In genomic region chr16:80055831-80056230, GRCh38 we compare ENCODE assay signal across 19 cellular contexts.
DNase-seq lines count a peak whose midpoint lies in the region; ATAC-seq and TF ChIP-seq lines count a peak whose summit lies in the region.
"Had no signal": no experiment of that assay in that cellular context is flagged by ENCODE, and none has a peak within 500 bp of the region (broad histone marks: within the 10 kb centered on the region; RNA-seq: fewer than 3 reads in every experiment).

No MANE protein-coding gene starts in this region.

- no peak overlapping the region for H3K14ac ChIP-seq in neuronal stem cell (ENCODE audit: low read length)

- no peak overlapping the region for H3K9ac ChIP-seq in mammary epithelial cell (ENCODE audit: insufficient read depth, low read length)
- no peak overlapping the region for H3K9ac ChIP-seq in neuronal stem cell (ENCODE audit: low read depth, low read length, poor library complexity)
- no peak overlapping the region for H3K9ac ChIP-seq in smooth muscle cell (ENCODE audit: low read depth)

- H3K27ac Mint-ChIP-seq in mesothelial cell of epicardium = no peak overlapping the region
- H3K27ac Mint-ChIP-seq: CD4-positive, alpha-beta T cell; H9; IgD-negative memory B cell had no signal

- DNase-seq in breast epithelium (ENCODE audit: low spot score in 2 of 2) = no peak
- no peak for DNase-seq in mammary epithelial cell
- no peak for DNase-seq in neuronal stem cell (ENCODE audit: low spot score)
- DNase-seq in smooth muscle cell (lab: John Stamatoyannopoulos, UW; ENCODE audit: unreplicated experiment) = no peak
- DNase-seq in NCI-H1436 (lab: John Stamatoyannopoulos, UW) = no peak
- DNase-seq in mesothelial cell of epicardium (ENCODE audit: low spot score in 2 of 2, unreplicated experiment in 2 of 2) = no peak
- DNase-seq: AML-193; Caco-2; CD4-positive, alpha-beta T cell; DMS153; DMS79; GDM1; H9 had no signal

- no peak overlapping the region for H2BK5ac ChIP-seq in neuronal stem cell (ENCODE audit: low read length)

- no peaks in the 10 kb centered on the region for H3K9me3 Mint-ChIP-seq in mesothelial cell of epicardium
- H3K9me3 Mint-ChIP-seq: CD4-positive, alpha-beta T cell; H9; IgD-negative memory B cell had no signal

- no peaks in the 10 kb centered on the region for H3K4me1 ChIP-seq in breast epithelium
- H3K4me1 ChIP-seq in mammary epithelial cell (ENCODE audit: insufficient read depth, low read length) = peaks cover 6% of the 10 kb centered on the region
- no peaks in the 10 kb centered on the region for H3K4me1 ChIP-seq in neuronal stem cell (ENCODE audit: control insufficient read depth in 2 of 2, insufficient read depth in 1 of 2, low read depth in 1 of 2, low read length in 2 of 2)
- H3K4me1 ChIP-seq in smooth muscle cell (ENCODE audit: low read depth) = peaks cover 5% of the 10 kb centered on the region
- H3K4me1 ChIP-seq: A549, Caco-2 had no signal

- CTCF ChIA-PET in mammary epithelial cell (lab: Charles Lee; ENCODE audit: low non-redundant PET) = no interaction called here

- H3K36me3 ChIP-seq in breast epithelium (no peaks in the 10 kb centered on the region), mammary epithelial cell (ENCODE audit: insufficient read depth, low read length) (no peaks in the 10 kb centered on the region), neuronal stem cell (replicated peaks in 1 of 2; ENCODE audit: control insufficient read depth in 2 of 2, insufficient read depth in 2 of 2, low read length in 2 of 2) (no peaks in the 10 kb centered on the region), smooth muscle cell (ENCODE audit: low read depth) (no peaks in the 10 kb centered on the region)

- H2AK5ac ChIP-seq in neuronal stem cell (ENCODE audit: low read depth, low read length) = no peak overlapping the region

- no TSS peak for BruUV-seq in mammary epithelial cell (replicated peaks; lab: Mats Ljungman, UMichigan)

- H3K27me3 ChIP-seq in breast epithelium = no peaks in the 10 kb centered on the region
- H3K27me3 ChIP-seq in mammary epithelial cell (ENCODE audit: insufficient read depth, low read length) = no peaks in the 10 kb centered on the region
- peaks cover 0 to 2% (median 0%) of the 10 kb centered on the region in 3 experiments for H3K27me3 ChIP-seq in neuronal stem cell (ENCODE audit: control insufficient read depth in 3 of 3, insufficient read depth in 3 of 3, low read depth in 1 of 3, low read length in 3 of 3)
- no peaks in the 10 kb centered on the region for H3K27me3 ChIP-seq in smooth muscle cell (ENCODE audit: low read depth)

- H2AFZ ChIP-seq in mammary epithelial cell (ENCODE audit: low read depth, low read length) (no peak overlapping the region), neuronal stem cell (ENCODE audit: low read length) (no peak overlapping the region), smooth muscle cell (ENCODE audit: low read depth) (peak overlapping the region; percentile 30)

- H3K23ac ChIP-seq in neuronal stem cell (ENCODE audit: low read depth, low read length, poor library complexity) = no peak overlapping the region

- peaks cover 3% of the 10 kb centered on the region for H3K4me1 Mint-ChIP-seq in mesothelial cell of epicardium
- H3K4me1 Mint-ChIP-seq: IgD-negative memory B cell had no signal

- WGBS in mammary epithelial cell (ENCODE audit: low coverage, missing lambda C conversion rate) = 21% methylated on average over 3 of the region's 3 CpGs
- WGBS in neuronal stem cell (ENCODE audit: extremely low coverage in 2 of 2, insufficient read length in 2 of 2, insufficient replicate concordance in 1 of 2), 2 donors = no CpG with 5 or more reads among the region's 3 CpGs
- 96% methylated on average over 3 of the region's 3 CpGs for WGBS in smooth muscle cell (ENCODE audit: low lambda C conversion rate)

- H3K79me2 ChIP-seq in mammary epithelial cell (ENCODE audit: insufficient read depth, low read length) (no peaks in the 10 kb centered on the region), smooth muscle cell (ENCODE audit: low read depth) (no peaks in the 10 kb centered on the region)

- H2BK120ac ChIP-seq in neuronal stem cell (ENCODE audit: low read depth, low read length) = no peak overlapping the region

- peak overlapping the region; percentile 8 for H4K8ac ChIP-seq in neuronal stem cell (ENCODE audit: low read depth, low read length)

- ATAC-seq in GM18519 (IDR thresholded peaks at IDR 0.05; ENCODE audit: low FRiP score, unreplicated experiment) = no peak
- ATAC-seq: A549, HepG2 had no signal

- H3K9me3 ChIP-seq in breast epithelium (no peaks in the 10 kb centered on the region), mammary epithelial cell (replicated peaks; ENCODE audit: insufficient read depth, low read length) (no peaks in the 10 kb centered on the region), neuronal stem cell (replicated peaks in 1 of 2; ENCODE audit: control insufficient read depth in 2 of 2, insufficient read depth in 1 of 2, low read depth in 1 of 2, low read length in 2 of 2) (no peaks in the 10 kb centered on the region), smooth muscle cell (replicated peaks; ENCODE audit: low read depth) (no peaks in the 10 kb centered on the region)
- H3K9me3 ChIP-seq: A549, Caco-2 had no signal

- TF ChIP-seq POLR2A in breast epithelium (IDR thresholded peaks at IDR 0.05) = no peak

- H3F3A ChIP-seq in smooth muscle cell (ENCODE audit: low read depth) = peaks cover 7% of the 10 kb centered on the region

- in situ Hi-C loops in mammary epithelial cell (cut with MboI; ENCODE audit: low sequenced_read_pairs in 2 of 2) = no loop called here

- H2BK12ac ChIP-seq in neuronal stem cell (ENCODE audit: low read length) = no peak overlapping the region

- no peak overlapping the region for H4K91ac ChIP-seq in neuronal stem cell (ENCODE audit: low read depth, low read length, poor library complexity)

- H3K27ac ChIP-seq in breast epithelium (peak overlapping the region; percentile 45 to 54), mammary epithelial cell (ENCODE audit: insufficient read depth, low read depth, low read length) (no peak overlapping the region), neuronal stem cell (replicated peaks; ENCODE audit: low read length) (no peak overlapping the region), smooth muscle cell (ENCODE audit: low read depth) (no peak overlapping the region)
- H3K27ac ChIP-seq: 22Rv1, A549, C4-2B had no signal

- no peaks in the 10 kb centered on the region for H3K79me1 ChIP-seq in neuronal stem cell (ENCODE audit: low read depth, low read length)

- dilution Hi-C loops in mammary epithelial cell (cut with HindIII; ENCODE audit: low sequenced_read_pairs) = no loop called here

- intact Hi-C loops in breast epithelium (cut with DNase I; ENCODE audit: low total_unique reads) (no loop called here), mammary epithelial cell (cut with micrococcal nuclease) (no loop called here)

- no peaks in the 10 kb centered on the region for H3K36me3 Mint-ChIP-seq in mesothelial cell of epicardium

- H3K4me3 ChIP-seq in breast epithelium = no peak overlapping the region
- no peak overlapping the region for H3K4me3 ChIP-seq in mammary epithelial cell (replicated peaks in 1 of 3; ENCODE audit: insufficient read depth in 1 of 3, low read depth in 2 of 3, low read length in 3 of 3)
- H3K4me3 ChIP-seq in neuronal stem cell (ENCODE audit: low read length in 2 of 2) = no peak overlapping the region
- H3K4me3 ChIP-seq in smooth muscle cell = no peak overlapping the region
- H3K4me3 ChIP-seq: A549 had no signal

- TF ChIP-seq CTCF in breast epithelium (IDR thresholded peaks at IDR 0.05) (no peak), mammary epithelial cell (conservative IDR thresholded peaks at IDR 0.05 in 1 of 2, IDR thresholded peaks at IDR 0.05 in 1 of 2; ENCODE audit: extremely low read depth in 1 of 2, insufficient read depth in 1 of 2, low read depth in 1 of 2, low read length in 2 of 2) (no peak), smooth muscle cell (IDR thresholded peaks at IDR 0.05; ENCODE audit: borderline replicate concordance, insufficient read depth, poor library complexity, severe bottlenecking) (no peak), mesothelial cell of epicardium (IDR thresholded peaks at IDR 0.05; ENCODE audit: unreplicated experiment) (no peak)

- no peaks in the 10 kb centered on the region for H4K20me1 ChIP-seq in mammary epithelial cell (ENCODE audit: insufficient read depth, low read length)
- H4K20me1 ChIP-seq in smooth muscle cell (ENCODE audit: low read depth) = no peaks in the 10 kb centered on the region

- peaks cover 10% of the 10 kb centered on the region for H3K27me3 Mint-ChIP-seq in mesothelial cell of epicardium (ENCODE audit: low read depth)
- H3K27me3 Mint-ChIP-seq: CD4-positive, alpha-beta T cell; IgD-negative memory B cell had no signal

- H3K18ac ChIP-seq in neuronal stem cell (ENCODE audit: low read length) = no peak overlapping the region

- no peak overlapping the region for H2BK15ac ChIP-seq in neuronal stem cell (ENCODE audit: low read length)

- no peak overlapping the region for H3K4me3 Mint-ChIP-seq in mesothelial cell of epicardium
- H3K4me3 Mint-ChIP-seq: CD4-positive, alpha-beta T cell; H9; IgD-negative memory B cell had no signal

- H3K4me2 ChIP-seq in mammary epithelial cell (ENCODE audit: insufficient read depth, low read depth, low read length) (no peak overlapping the region), neuronal stem cell (ENCODE audit: insufficient read depth, low read length, poor library complexity, severe bottlenecking) (no peak overlapping the region), smooth muscle cell (no peak overlapping the region)
- H3K4me2 ChIP-seq: A549 had no signal

- H3K4ac ChIP-seq in neuronal stem cell (ENCODE audit: low read length) = no peak overlapping the region

Comparison
In these comparisons a context has a peak if more than half of its experiments do, and no peak if none do; other contexts are left out.
1. H3K27ac ChIP-seq: peak in breast epithelium (2 of 2); none in mammary epithelial cell (single experiment), neuronal stem cell (single experiment) and smooth muscle cell (single experiment).